ENCODE assay signal across 22 cellular contexts in the genomic region with DNA sequence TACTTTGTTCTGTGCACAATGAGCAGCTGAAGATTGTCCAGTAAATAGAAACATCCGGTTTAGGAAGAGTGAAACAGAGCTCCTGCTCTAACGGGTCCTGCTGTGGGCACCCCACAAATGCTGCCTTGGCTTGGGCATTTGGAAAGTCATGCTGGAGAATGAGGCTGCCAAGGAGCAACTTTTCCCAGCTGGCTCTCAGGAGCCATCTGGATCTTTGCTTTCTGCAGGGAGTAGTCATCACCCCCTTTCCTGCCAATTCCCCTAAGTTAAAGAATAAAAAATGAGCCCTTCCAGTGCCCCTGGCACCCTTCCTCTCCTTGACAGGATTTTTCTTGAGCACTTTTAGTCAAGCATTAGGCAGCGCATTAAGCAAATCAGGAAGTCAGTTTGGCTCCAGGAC.
"Had no signal": no experiment of that assay in that cellular context is flagged by ENCODE, and none has a peak within 500 bp of the region (broad histone marks: within the 10 kb centered on the region; RNA-seq: fewer than 3 reads in every experiment).

No MANE protein-coding gene starts in this region.

- H3K9me3 ChIP-seq: heart left ventricle, psoas muscle, sigmoid colon, testis, tibial nerve, upper lobe of right lung, vagina had no signal

- H3K27ac Mint-ChIP-seq: endodermal cell; naive B cell; nephron; stimulated activated naive B cell treated with anti-CD40 and anti-IgM and Interleukin-4, amounts not matched to agents 10 μg/mL and 1 μg/mL and 100 μg/mL, for 72 hours; stimulated activated naive CD8-positive, alpha-beta T cell treated with anti-CD3 and anti-CD28 coated beads, Interleukin-15, amount 100 ng/mL, for 72 hours had no signal

- DNase-seq: dermis blood vessel endothelial cell; effector CD4-positive, alpha-beta T cell; endodermal cell; heart left ventricle; hippocampal formation; kidney glomerular epithelial cell; mesendoderm; naive B cell; psoas muscle; retina; sigmoid colon; stimulated activated CD4-positive, alpha-beta T cell treated with anti-CD3 and anti-CD28 coated beads, Interleukin-2, amount 100 ng/mL, for 24 hours; stimulated activated CD4-positive, alpha-beta T cell treated with anti-CD3 and anti-CD28 coated beads, Interleukin-4, amount 100 ng/mL, for 4 hours; stimulated activated naive B cell treated with anti-CD40 and anti-IgM and Interleukin-4, amounts not matched to agents 10 μg/mL and 1 μg/mL and 100 μg/mL, for 72 hours; stimulated activated naive CD8-positive, alpha-beta T cell treated with anti-CD3 and anti-CD28 coated beads, Interleukin-15, amount 100 ng/mL, for 72 hours; testis; upper lobe of right lung had no signal

- H3K4me1 ChIP-seq: parathyroid adenoma, sigmoid colon had no signal

- H3K27me3 ChIP-seq: heart left ventricle, sigmoid colon, testis, tibial nerve, upper lobe of right lung, vagina had no signal

- H3K9me3 Mint-ChIP-seq: endodermal cell; nephron; stimulated activated naive B cell treated with anti-CD40 and anti-IgM and Interleukin-4, amounts not matched to agents 10 μg/mL and 1 μg/mL and 100 μg/mL, for 72 hours; stimulated activated naive CD8-positive, alpha-beta T cell treated with anti-CD3 and anti-CD28 coated beads, Interleukin-15, amount 100 ng/mL, for 72 hours had no signal

- H3K9ac ChIP-seq: parathyroid adenoma had no signal

- H3K27ac ChIP-seq: heart left ventricle, parathyroid adenoma, psoas muscle, sigmoid colon, skin epidermis, testis, tibial nerve, upper lobe of right lung, vagina had no signal

- ATAC-seq: heart left ventricle; psoas muscle; stimulated activated naive B cell treated with anti-CD40 and anti-IgM and Interleukin-4, amounts not matched to agents 10 μg/mL and 1 μg/mL and 100 μg/mL, for 72 hours; stimulated activated naive CD8-positive, alpha-beta T cell treated with anti-CD3 and anti-CD28 coated beads, Interleukin-15, amount 100 ng/mL, for 72 hours; upper lobe of right lung had no signal

- H3K36me3 ChIP-seq: heart left ventricle, sigmoid colon, tibial nerve, upper lobe of right lung, vagina had no signal

- H3K4me1 Mint-ChIP-seq: endodermal cell; stimulated activated naive CD8-positive, alpha-beta T cell treated with anti-CD3 and anti-CD28 coated beads, Interleukin-15, amount 100 ng/mL, for 72 hours had no signal

- H2AFZ ChIP-seq: parathyroid adenoma had no signal

- H3K79me2 ChIP-seq: parathyroid adenoma had no signal

- H3K4me3 ChIP-seq: heart left ventricle, psoas muscle, sigmoid colon, skin epidermis, testis, tibial nerve, upper lobe of right lung, vagina had no signal

- H3K36me3 Mint-ChIP-seq: naive B cell; stimulated activated naive B cell treated with anti-CD40 and anti-IgM and Interleukin-4, amounts not matched to agents 10 μg/mL and 1 μg/mL and 100 μg/mL, for 72 hours had no signal

- H3K4me3 Mint-ChIP-seq: endodermal cell; naive B cell; nephron; stimulated activated naive B cell treated with anti-CD40 and anti-IgM and Interleukin-4, amounts not matched to agents 10 μg/mL and 1 μg/mL and 100 μg/mL, for 72 hours; stimulated activated naive CD8-positive, alpha-beta T cell treated with anti-CD3 and anti-CD28 coated beads, Interleukin-15, amount 100 ng/mL, for 72 hours had no signal
